20 cellular contexts compared by ENCODE assay signal in the genomic region with DNA sequence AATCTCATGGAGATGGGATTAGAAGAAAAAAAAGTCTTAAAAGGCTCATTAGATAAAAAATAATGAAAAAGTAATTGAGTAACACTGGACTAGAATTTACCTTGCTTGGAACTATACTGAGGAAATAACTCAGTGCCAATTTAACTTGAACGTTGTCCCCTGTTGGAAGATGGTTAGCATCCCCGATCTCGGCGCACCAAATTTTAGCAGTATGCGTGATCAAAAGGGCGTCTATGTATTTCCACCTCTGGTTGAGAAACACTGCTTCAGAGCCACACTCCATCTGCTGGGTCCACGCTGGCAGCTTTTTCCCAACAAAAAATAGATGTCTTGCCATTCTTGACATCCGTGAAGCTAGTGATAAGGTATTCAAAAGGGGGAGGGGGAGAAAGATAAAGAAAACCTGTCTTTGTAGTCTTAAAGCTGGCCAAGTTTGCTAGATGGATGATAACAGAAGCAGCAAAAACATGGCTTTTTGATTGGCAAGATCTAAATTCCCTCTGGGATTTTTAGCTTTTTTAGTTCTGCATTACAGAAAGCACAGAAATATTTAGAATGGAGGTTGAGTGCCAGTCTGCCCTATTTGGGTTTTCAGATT. TPM values are rescaled to one million over a fixed set of nuclear protein-coding genes. Genes with fewer than 3 reads are reported as not detected.
DNase-seq lines count a peak whose midpoint lies in the region; ATAC-seq and TF ChIP-seq lines count a peak whose summit lies in the region.
"Had no signal": no experiment of that assay in that cellular context is flagged by ENCODE, and none has a peak within 500 bp of the region (broad histone marks: within the 10 kb centered on the region; RNA-seq: fewer than 3 reads in every experiment).

No MANE protein-coding gene starts in this region.

- peaks cover 9 to 20% of the 10 kb centered on the region in 2 donors for H3K36me3 Mint-ChIP-seq in CD4-positive, alpha-beta memory T cell

- TF ChIP-seq EP300 in upper lobe of left lung (IDR thresholded peaks at IDR 0.05) = no peak
- TF ChIP-seq EP300 in gastroesophageal sphincter (IDR thresholded peaks at IDR 0.05) = no peak

- TF ChIP-seq POLR2A in right lobe of liver (IDR thresholded peaks at IDR 0.05) (no peak), upper lobe of left lung (IDR thresholded peaks at IDR 0.05) (no peak), gastroesophageal sphincter (IDR thresholded peaks at IDR 0.05) (no peak)

- no peak overlapping the region for H3K4me2 ChIP-seq in smooth muscle cell
- H3K4me2 ChIP-seq: KMS-11 had no signal

- no peak overlapping the region for H3K4me3 ChIP-seq in CD4-positive, alpha-beta memory T cell (ENCODE audit: low read length in 2 of 2)
- no peak overlapping the region for H3K4me3 ChIP-seq in right lobe of liver
- no peak overlapping the region for H3K4me3 ChIP-seq in upper lobe of left lung
- H3K4me3 ChIP-seq in gastroesophageal sphincter = no peak overlapping the region
- H3K4me3 ChIP-seq in smooth muscle cell = no peak overlapping the region

- intact Hi-C loops in CD4-positive, alpha-beta memory T cell (cut with micrococcal nuclease) = no loop called here
- intact Hi-C loops in right lobe of liver (cut with DNase I) = no loop called here

- no peaks in the 10 kb centered on the region for H4K20me1 ChIP-seq in smooth muscle cell (ENCODE audit: low read depth)

- ATAC-seq in right lobe of liver (peak; percentile 38 to 64 (median 50)), upper lobe of left lung (ENCODE audit: low FRiP score in 2 of 2) (no peak), gastroesophageal sphincter (no peak)
- ATAC-seq: HCT116, Panc1 had no signal

- peak overlapping the region in 4 of 7 donors; percentile 2 to 78 (median 50) for H3K27ac Mint-ChIP-seq in CD4-positive, alpha-beta memory T cell
- H3K27ac Mint-ChIP-seq: CD4-positive, CD25-positive, alpha-beta regulatory T cell had no signal

- H3K4me1 ChIP-seq in CD4-positive, alpha-beta memory T cell (ENCODE audit: insufficient read depth, low read length) = peaks cover 34% of the 10 kb centered on the region
- H3K4me1 ChIP-seq in right lobe of liver (peaks cover 0 to 31% (median 15%) of the 10 kb centered on the region in 4 donors), upper lobe of left lung (peaks cover 17 to 23% (median 20%) of the 10 kb centered on the region in 4 donors), gastroesophageal sphincter (peaks cover 4 to 32% (median 6%) of the 10 kb centered on the region in 3 donors), smooth muscle cell (ENCODE audit: low read depth) (peaks cover 4% of the 10 kb centered on the region)

- H3F3A ChIP-seq in smooth muscle cell (ENCODE audit: low read depth) = no peaks in the 10 kb centered on the region

- H3K27ac ChIP-seq in CD4-positive, alpha-beta memory T cell (ENCODE audit: low read depth, low read length) = no peak overlapping the region
- peak overlapping the region; percentile 74 for H3K27ac ChIP-seq in caudate nucleus (ENCODE audit: low read depth, low read length)
- no peak overlapping the region for H3K27ac ChIP-seq in right lobe of liver
- H3K27ac ChIP-seq in upper lobe of left lung = peak overlapping the region in 1 of 4 donors; percentile 17
- H3K27ac ChIP-seq in gastroesophageal sphincter = no peak overlapping the region
- H3K27ac ChIP-seq in smooth muscle cell (ENCODE audit: low read depth) = no peak overlapping the region
- H3K27ac ChIP-seq: KMS-11 had no signal

- no peak overlapping the region for H3K9ac ChIP-seq in smooth muscle cell (ENCODE audit: low read depth)
- H3K9ac ChIP-seq: KMS-11 had no signal

- H3K9me3 Mint-ChIP-seq in CD4-positive, alpha-beta memory T cell = no peaks in the 10 kb centered on the region
- H3K9me3 Mint-ChIP-seq: CD4-positive, CD25-positive, alpha-beta regulatory T cell had no signal

- POLR2A ChIA-PET in CD4-positive, alpha-beta memory T cell (lab: Charles Lee; ENCODE audit: partially characterized antibody) = interaction anchor here (1.9 to 2.6 kb wide), 3 partner anchors 172 to 182 kb away, joined by 5 to 8 read pairs (median 6); partner anchors contain the start of gene NCOA7

- peaks cover 1% of the 10 kb centered on the region for H3K36me3 ChIP-seq in CD4-positive, alpha-beta memory T cell (ENCODE audit: insufficient read depth, low read length)
- peaks cover 0 to 7% (median 0%) of the 10 kb centered on the region in 4 donors for H3K36me3 ChIP-seq in right lobe of liver
- peaks cover 0 to 11% (median 2%) of the 10 kb centered on the region in 4 donors for H3K36me3 ChIP-seq in upper lobe of left lung
- H3K36me3 ChIP-seq in gastroesophageal sphincter = peaks cover 0 to 14% of the 10 kb centered on the region in 2 donors
- peaks cover 4% of the 10 kb centered on the region for H3K36me3 ChIP-seq in smooth muscle cell (ENCODE audit: low read depth)

- H3K9me3 ChIP-seq in CD4-positive, alpha-beta memory T cell (ENCODE audit: control insufficient read depth in 1 of 2, low read length in 2 of 2) = no peaks in the 10 kb centered on the region
- no peaks in the 10 kb centered on the region for H3K9me3 ChIP-seq in right lobe of liver
- no peaks in the 10 kb centered on the region for H3K9me3 ChIP-seq in upper lobe of left lung
- no peaks in the 10 kb centered on the region for H3K9me3 ChIP-seq in gastroesophageal sphincter
- H3K9me3 ChIP-seq in smooth muscle cell (replicated peaks; ENCODE audit: low read depth) = no peaks in the 10 kb centered on the region

- no peak overlapping the region for H3K4me3 Mint-ChIP-seq in CD4-positive, alpha-beta memory T cell

- CTCF ChIA-PET in CD4-positive, alpha-beta memory T cell (lab: Charles Lee; ENCODE audit: partially characterized antibody) = interaction anchor here (1.0 to 1.5 kb wide), 4 partner anchors 8 to 172 kb away, joined by 3 to 4 read pairs (median 4); partner anchors contain the start of genes NCOA7 and TRMT11

- no peaks in the 10 kb centered on the region for H3K27me3 Mint-ChIP-seq in CD4-positive, alpha-beta memory T cell
- H3K27me3 Mint-ChIP-seq: CD4-positive, CD25-positive, alpha-beta regulatory T cell had no signal

- peaks cover 13 to 32% (median 25%) of the 10 kb centered on the region in 4 donors for H3K4me1 Mint-ChIP-seq in CD4-positive, alpha-beta memory T cell

- H3K27me3 ChIP-seq in CD4-positive, alpha-beta memory T cell (ENCODE audit: insufficient read depth, low read length) = no peaks in the 10 kb centered on the region
- no peaks in the 10 kb centered on the region for H3K27me3 ChIP-seq in right lobe of liver
- H3K27me3 ChIP-seq in upper lobe of left lung = no peaks in the 10 kb centered on the region
- H3K27me3 ChIP-seq in gastroesophageal sphincter = no peaks in the 10 kb centered on the region
- no peaks in the 10 kb centered on the region for H3K27me3 ChIP-seq in smooth muscle cell (ENCODE audit: low read depth)

- H2AFZ ChIP-seq in smooth muscle cell (ENCODE audit: low read depth) = no peak overlapping the region

- WGBS in right lobe of liver (ENCODE audit: insufficient coverage, low coverage, low lambda C conversion rate, missing lambda C conversion rate) = 53% methylated on average over 8 of the region's 8 CpGs
- 88 to 94% methylated on average over 8 of the region's 8 CpGs for WGBS in upper lobe of left lung, 2 donors
- WGBS in gastroesophageal sphincter (ENCODE audit: low coverage in 1 of 2), 2 donors = 83% methylated on average over 3 to 8 of the region's 8 CpGs
- WGBS in smooth muscle cell (ENCODE audit: low lambda C conversion rate) = 92% methylated on average over 8 of the region's 8 CpGs

- peaks cover 41% of the 10 kb centered on the region for H3K79me2 ChIP-seq in smooth muscle cell (ENCODE audit: low read depth)

- TF ChIP-seq CTCF in right lobe of liver (IDR thresholded peaks at IDR 0.05) (no peak), upper lobe of left lung (IDR thresholded peaks at IDR 0.05) (no peak), gastroesophageal sphincter (IDR thresholded peaks at IDR 0.05) (no peak), smooth muscle cell (IDR thresholded peaks at IDR 0.05; ENCODE audit: borderline replicate concordance, insufficient read depth, poor library complexity, severe bottlenecking) (no peak)

- DNase-seq in CD4-positive, alpha-beta memory T cell = no peak
- DNase-seq in DMS 273 (lab: John Stamatoyannopoulos, UW; ENCODE audit: unreplicated experiment) (peak; percentile 55), caudate nucleus (lab: John Stamatoyannopoulos, UW) (no peak), right lobe of liver (peak in 2 of 3 donors; percentile 32 to 52), upper lobe of left lung (no peak), iPS-NIHi7 (ENCODE audit: extremely low spot score) (no peak), smooth muscle cell (lab: John Stamatoyannopoulos, UW; ENCODE audit: unreplicated experiment) (no peak)
- DNase-seq: CD4-positive, CD25-positive, alpha-beta regulatory T cell; GF-D8; NCI-H1417; NCI-H187; NCI-H2107; NCI-H2227 treated with DMSO at 0.1 percent for 48 hours; NCI-H510A; NCI-H748 treated with DMSO at 0.1 percent for 48 hours; SIG-M5 had no signal

RNA-seq across cellular contexts. Expression of gene HINT3, which starts 6.4 kb away (rescaled TPM):
- total RNA-seq in CD4-positive, alpha-beta memory T cell = 10 to 100 TPM; 10.6 to 12.7 TPM
- polyA plus RNA-seq in CD4-positive, alpha-beta memory T cell = 1 to 10 TPM; 8.1 to 9.6 TPM
- total RNA-seq in right lobe of liver (10 to 100 TPM in 5 of 6 experiments, 1 to 10 TPM in 1; 8.5 to 16.6 (median 14.3) TPM), upper lobe of left lung (10 to 100 TPM; 16.8 to 35.8 (median 25.2) TPM), gastroesophageal sphincter (10 to 100 TPM; 31.0 to 54.8 (median 46.2) TPM), smooth muscle cell (13.1 and 21.2 TPM in 2 replicates)
- polyA plus RNA-seq in smooth muscle cell = 6.8 and 10.0 TPM in 2 replicates

RNA-seq across cellular contexts. Expression of gene TRMT11, which starts 23.3 kb away (rescaled TPM):
- 10 to 100 TPM; 25.5 to 30.8 TPM for total RNA-seq in CD4-positive, alpha-beta memory T cell
- 10 to 100 TPM in 1 of 2 donors, 1 to 10 TPM in 1; 7.8 to 15.8 TPM for polyA plus RNA-seq in CD4-positive, alpha-beta memory T cell
- 10 to 100 TPM; 12.6 to 36.0 (median 25.3) TPM for total RNA-seq in right lobe of liver
- total RNA-seq in upper lobe of left lung = 10 to 100 TPM; 13.8 to 66.0 (median 25.5) TPM
- 10 to 100 TPM; 13.3 to 49.7 (median 22.3) TPM for total RNA-seq in gastroesophageal sphincter
- total RNA-seq in smooth muscle cell = 21.6 and 26.2 TPM in 2 replicates
- 12.8 and 17.4 TPM in 2 replicates for polyA plus RNA-seq in smooth muscle cell

Comparison
In these comparisons a context has a peak if more than half of its experiments do, and no peak if none do; other contexts are left out.
1. DNase-seq: peak in DMS 273 (single experiment) and right lobe of liver (2 of 3); none in CD4-positive, alpha-beta memory T cell (0 of 5), caudate nucleus (0 of 61), upper lobe of left lung (0 of 2), iPS-NIHi7 (single experiment) and smooth muscle cell (single experiment).
2. ATAC-seq: peak in right lobe of liver (4 of 4); none in upper lobe of left lung (0 of 2) and gastroesophageal sphincter (single experiment).